In the genomic region with DNA sequence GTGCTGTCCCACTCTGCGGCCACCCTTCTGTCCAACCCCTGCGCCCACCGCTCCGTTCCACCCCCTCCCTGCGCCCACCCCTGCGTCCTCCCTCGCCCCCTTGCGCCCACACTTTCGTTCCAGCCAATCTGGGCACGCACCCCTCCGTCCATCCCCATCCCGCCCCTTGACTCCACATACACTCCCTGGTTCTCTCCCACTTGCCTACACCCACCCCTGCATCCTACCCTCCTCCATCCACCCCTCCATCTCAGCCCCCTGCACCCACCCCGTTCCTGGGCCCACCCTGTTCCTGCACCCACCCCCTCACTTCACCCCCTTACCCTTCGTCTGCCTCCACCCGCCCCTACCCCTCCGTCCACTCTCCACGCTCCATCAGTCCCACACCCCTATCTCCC, we compare ENCODE assay signal across 18 cellular contexts. TPM values are rescaled to one million over a fixed set of nuclear protein-coding genes. Genes with fewer than 3 reads are reported as not detected.
A peak's percentile ranks its signal among the peaks of the same experiment; 100 is the strongest.
DNase-seq lines count a peak whose midpoint lies in the region; ATAC-seq and TF ChIP-seq lines count a peak whose summit lies in the region.
"Had no signal": no experiment of that assay in that cellular context is flagged by ENCODE, and none has a peak within 500 bp of the region (broad histone marks: within the 10 kb centered on the region; RNA-seq: fewer than 3 reads in every experiment).

No MANE protein-coding gene starts in this region.

- H3K4me2 ChIP-seq in mesendoderm (ENCODE audit: low read length) = peak overlapping the region; percentile 84

- no peak overlapping the region for H3K4me3 Mint-ChIP-seq in MCF 10A (ENCODE audit: unreplicated experiment)
- H3K4me3 Mint-ChIP-seq in effector memory CD8-positive, alpha-beta T cell = peak overlapping the region; percentile 51 to 65
- peak overlapping the region in 1 of 2 donors; percentile 57 for H3K4me3 Mint-ChIP-seq in CD14-positive monocyte
- H3K4me3 Mint-ChIP-seq: activated CD8-positive, alpha-beta T cell treated with anti-CD3 and anti-CD28 coated beads, Interleukin-2, amount 10 ng/mL, durations not matched to agents 7 days and 5 days; activated naive CD8-positive, alpha-beta T cell treated with anti-CD3 and anti-CD28 coated beads, Interleukin-2, amount 50 U/mL, for 24 hours; activated T-helper 1 cell treated with anti-CD3 and anti-CD28 coated beads, Interleukin-12 subunit alpha, Interleukin-12 subunit beta, Interleukin-2, Interleukin-4 antibody, amounts not matched to agents 30 ng/mL and 10 ng/mL and 1 ng/mL, durations not matched to agents 14 hours and 24 hours and 36 hours had no signal

- CTCF ChIA-PET in MCF 10A (lab: Yijun Ruan, JAX) = no interaction called here

- H3K27ac Mint-ChIP-seq in MCF 10A (ENCODE audit: low read depth, unreplicated experiment) (no peak overlapping the region), CD14-positive monocyte (no peak overlapping the region)
- no peak overlapping the region for H3K27ac Mint-ChIP-seq in effector memory CD8-positive, alpha-beta T cell
- H3K27ac Mint-ChIP-seq: activated CD8-positive, alpha-beta T cell treated with anti-CD3 and anti-CD28 coated beads, Interleukin-2, amount 10 ng/mL, durations not matched to agents 7 days and 5 days; activated naive CD8-positive, alpha-beta T cell treated with anti-CD3 and anti-CD28 coated beads, Interleukin-2, amount 50 U/mL, for 24 hours; activated T-helper 1 cell treated with anti-CD3 and anti-CD28 coated beads, Interleukin-12 subunit alpha, Interleukin-12 subunit beta, Interleukin-2, Interleukin-4 antibody, amounts not matched to agents 30 ng/mL and 10 ng/mL and 1 ng/mL, durations not matched to agents 14 hours and 24 hours and 36 hours; T-cell had no signal

- H2AK5ac ChIP-seq in mesendoderm (ENCODE audit: low read length) = no peak overlapping the region

- no peaks in the 10 kb centered on the region for H3K79me1 ChIP-seq in mesendoderm (ENCODE audit: low read length)

- H3K9me3 Mint-ChIP-seq in MCF 10A (ENCODE audit: unreplicated experiment) (no peaks in the 10 kb centered on the region), CD14-positive monocyte (peaks cover 0 to 10% (median 4%) of the 10 kb centered on the region in 7 donors)
- H3K9me3 Mint-ChIP-seq in effector memory CD8-positive, alpha-beta T cell = no peaks in the 10 kb centered on the region
- H3K9me3 Mint-ChIP-seq: activated naive CD8-positive, alpha-beta T cell treated with anti-CD3 and anti-CD28 coated beads, Interleukin-2, amount 50 U/mL, for 24 hours; activated T-helper 1 cell treated with anti-CD3 and anti-CD28 coated beads, Interleukin-12 subunit alpha, Interleukin-12 subunit beta, Interleukin-2, Interleukin-4 antibody, amounts not matched to agents 30 ng/mL and 10 ng/mL and 1 ng/mL, durations not matched to agents 14 hours and 24 hours and 36 hours; T-cell had no signal

- POLR2A ChIA-PET in MCF 10A (lab: Yijun Ruan, JAX) = no interaction called here

- no TSS peak for BruUV-seq in MCF 10A (replicated peaks; lab: Mats Ljungman, UMichigan)

- no peak overlapping the region for H2BK15ac ChIP-seq in mesendoderm (replicated peaks; ENCODE audit: low read depth)

- no peak overlapping the region for H4K8ac ChIP-seq in mesendoderm (ENCODE audit: low read depth, low read length)

- no peaks in the 10 kb centered on the region for H3K36me3 Mint-ChIP-seq in MCF 10A (ENCODE audit: insufficient read depth, unreplicated experiment)
- peaks cover 5% of the 10 kb centered on the region for H3K36me3 Mint-ChIP-seq in effector memory CD8-positive, alpha-beta T cell (ENCODE audit: insufficient read depth)
- no peaks in the 10 kb centered on the region for H3K36me3 Mint-ChIP-seq in CD14-positive monocyte
- H3K36me3 Mint-ChIP-seq: T-cell had no signal

- H2BK120ac ChIP-seq in mesendoderm (ENCODE audit: low read depth, low read length) = no peak overlapping the region

- no peak for DNase-seq in breast epithelium (ENCODE audit: low spot score in 2 of 2)
- DNase-seq in MCF 10A (ENCODE audit: unreplicated experiment) = no peak
- DNase-seq in effector memory CD8-positive, alpha-beta T cell = no peak
- peak; percentile 68 for DNase-seq in mesendoderm
- no peak for DNase-seq in vagina (ENCODE audit: extremely low spot score in 2 of 2)
- no peak for DNase-seq in C1 segment of cervical spinal cord (lab: John Stamatoyannopoulos, UW)
- no peak for DNase-seq in CD14-positive monocyte (ENCODE audit: low spot score)
- DNase-seq: activated CD8-positive, alpha-beta T cell treated with anti-CD3 and anti-CD28 coated beads, Interleukin-2, amount 10 ng/mL, durations not matched to agents 7 days and 5 days; activated naive CD8-positive, alpha-beta T cell treated with anti-CD3 and anti-CD28 coated beads, Interleukin-2, amount 50 U/mL, for 24 hours; DND-41; Karpas-422; NCI-H1436; stimulated activated CD4-positive, alpha-beta T cell treated with anti-CD3 and anti-CD28 coated beads, Interleukin-1b, Interleukin-23, amount 100 ng/mL, for 48 hours had no signal

- TF ChIP-seq POLR2A in breast epithelium (IDR thresholded peaks at IDR 0.05) (no peak), vagina (IDR thresholded peaks at IDR 0.05) (no peak)

- H3K9me3 ChIP-seq in breast epithelium (no peaks in the 10 kb centered on the region), vagina (no peaks in the 10 kb centered on the region)
- H3K9me3 ChIP-seq: thoracic aorta had no signal

- H3K4me3 ChIP-seq in breast epithelium = peak overlapping the region in 2 of 3 donors; percentile 53 to 73
- H3K4me3 ChIP-seq in mesendoderm (ENCODE audit: low read length) = no peak overlapping the region
- peak overlapping the region; percentile 25 to 40 for H3K4me3 ChIP-seq in vagina

- no peak overlapping the region for H3K4ac ChIP-seq in mesendoderm (ENCODE audit: low read depth, low read length)

- intact Hi-C loops in breast epithelium (cut with DNase I; ENCODE audit: low total_unique reads) = loop anchor here (10.0 kb wide), 1 partner anchor 256 kb away; no protein-coding TSS in a partner anchor
- intact Hi-C loops in MCF 10A (cut with micrococcal nuclease) = no loop called here
- intact Hi-C loops in vagina (cut with DNase I) = no loop called here
- intact Hi-C loops in CD14-positive monocyte (cut with micrococcal nuclease) = no loop called here

- no peak overlapping the region for H2BK5ac ChIP-seq in mesendoderm (ENCODE audit: low read length)

- TF ChIP-seq CTCF in breast epithelium (IDR thresholded peaks at IDR 0.05) (no peak), MCF 10A (IDR thresholded peaks at IDR 0.05; ENCODE audit: unreplicated experiment) (no peak), vagina (IDR thresholded peaks at IDR 0.05) (no peak), CD14-positive monocyte (IDR thresholded peaks at IDR 0.05) (no peak)

- H3K27me3 Mint-ChIP-seq in MCF 10A (ENCODE audit: insufficient read depth, unreplicated experiment) (peaks cover 39% of the 10 kb centered on the region), CD14-positive monocyte (ENCODE audit: low read depth in 3 of 3) (peaks cover 28 to 45% (median 39%) of the 10 kb centered on the region in 3 donors)
- H3K27me3 Mint-ChIP-seq in effector memory CD8-positive, alpha-beta T cell = peaks cover 36 to 58% of the 10 kb centered on the region in 2 donors

- no peak overlapping the region for H4K5ac ChIP-seq in mesendoderm (ENCODE audit: low read length)

- H3K27me3 ChIP-seq in breast epithelium (no peaks in the 10 kb centered on the region), mesendoderm (ENCODE audit: insufficient read depth, low read length, poor library complexity) (no peaks in the 10 kb centered on the region), vagina (no peaks in the 10 kb centered on the region)

- H3K4me1 ChIP-seq in breast epithelium (no peaks in the 10 kb centered on the region), mesendoderm (ENCODE audit: control insufficient read depth, low read depth, low read length) (peaks cover 2% of the 10 kb centered on the region), vagina (peaks cover 8% of the 10 kb centered on the region)

- no peaks in the 10 kb centered on the region for H3K4me1 Mint-ChIP-seq in MCF 10A (ENCODE audit: insufficient read depth, unreplicated experiment)
- H3K4me1 Mint-ChIP-seq in effector memory CD8-positive, alpha-beta T cell (ENCODE audit: low read depth in 2 of 2) = peaks cover 0 to 4% of the 10 kb centered on the region in 2 donors
- peaks cover 4% of the 10 kb centered on the region for H3K4me1 Mint-ChIP-seq in CD14-positive monocyte

- no peak overlapping the region for H3K23ac ChIP-seq in mesendoderm (ENCODE audit: low read length)

- peak overlapping the region; percentile 57 for H3K9ac ChIP-seq in mesendoderm (ENCODE audit: low read length)

- ATAC-seq in effector memory CD8-positive, alpha-beta T cell (replicated peaks) = no peak
- no peak for ATAC-seq in HG03095 (IDR thresholded peaks at IDR 0.05; ENCODE audit: unreplicated experiment)

- no peaks in the 10 kb centered on the region for H3K36me3 ChIP-seq in breast epithelium
- H3K36me3 ChIP-seq in mesendoderm (ENCODE audit: control insufficient read depth, insufficient read depth, low read length) = no peaks in the 10 kb centered on the region
- no peaks in the 10 kb centered on the region for H3K36me3 ChIP-seq in vagina
- H3K36me3 ChIP-seq: thoracic aorta had no signal

- H3K18ac ChIP-seq in mesendoderm (ENCODE audit: low read length) = no peak overlapping the region

- no peaks in the 10 kb centered on the region for H3K79me2 ChIP-seq in mesendoderm (ENCODE audit: control insufficient read depth, insufficient read depth, low read length)

- peak overlapping the region; percentile 85 for H3K56ac ChIP-seq in mesendoderm (ENCODE audit: low read length)

- H3K27ac ChIP-seq in breast epithelium = no peak overlapping the region
- H3K27ac ChIP-seq in mesendoderm (ENCODE audit: low read depth, low read length) = no peak overlapping the region
- H3K27ac ChIP-seq in vagina = no peak overlapping the region
- H3K27ac ChIP-seq: C4-2B, thoracic aorta had no signal

- no CpG with 5 or more reads among the region's 17 CpGs for WGBS in mesendoderm (ENCODE audit: extremely low coverage, insufficient coverage, low lambda C conversion rate)

RNA-seq across cellular contexts. Expression of gene ADAMTS13, which starts 7.0 kb away (rescaled TPM):
- total RNA-seq in breast epithelium = 1 to 10 TPM in 1 of 3 donors, under 1 TPM in 2; 0.88 to 2.9 (median 0.96) TPM
- 4.1 and 6.1 TPM in 2 replicates for total RNA-seq in MCF 10A (2022)
- polyA plus RNA-seq in mesendoderm (2013, experiment 1 of 2) = 0.45 TPM
- polyA plus RNA-seq in mesendoderm (2013, experiment 2 of 2) = 0.46 TPM
- 2.0 TPM for total RNA-seq in vagina
- not detected for polyA plus RNA-seq in CD14-positive monocyte

RNA-seq across cellular contexts. Expression of gene REXO4, which starts 11.4 kb away (rescaled TPM):
- 10 to 100 TPM; 14.2 to 20.5 (median 18.7) TPM for total RNA-seq in breast epithelium
- total RNA-seq in MCF 10A (2022) = 26.0 and 38.1 TPM in 2 replicates
- polyA plus RNA-seq in mesendoderm (2013, experiment 1 of 2) = 39.7 TPM
- 41.3 TPM for polyA plus RNA-seq in mesendoderm (2013, experiment 2 of 2)
- total RNA-seq in vagina = 17.2 TPM
- 1 to 10 TPM; 3.0 to 4.2 TPM for polyA plus RNA-seq in CD14-positive monocyte

RNA-seq across cellular contexts. Expression of gene CACFD1, which starts 30.6 kb away (rescaled TPM):
- total RNA-seq in breast epithelium (10 to 100 TPM in 2 of 3 donors, 1 to 10 TPM in 1; 5.0 to 19.5 (median 13.4) TPM), MCF 10A (2022) (1.5 and 3.4 TPM in 2 replicates), vagina (9.1 TPM)
- polyA plus RNA-seq in mesendoderm (2013, experiment 1 of 2) = 3.4 TPM
- polyA plus RNA-seq in mesendoderm (2013, experiment 2 of 2) = 4.1 TPM
- 1 to 10 TPM; 5.0 to 5.1 TPM for polyA plus RNA-seq in CD14-positive monocyte

RNA-seq across cellular contexts. Expression of gene SLC2A6, which starts 49.7 kb away (rescaled TPM):
- total RNA-seq in breast epithelium (1 to 10 TPM; 1.8 to 2.0 (median 1.8) TPM), MCF 10A (2022) (0.32 and 0.42 TPM in 2 replicates), vagina (3.7 TPM)
- polyA plus RNA-seq in mesendoderm (2013, experiment 1 of 2) = 12.9 TPM
- polyA plus RNA-seq in mesendoderm (2013, experiment 2 of 2) = 12.7 TPM
- polyA plus RNA-seq in CD14-positive monocyte = 10 to 100 TPM; 43.2 to 60.4 TPM

RNA-seq across cellular contexts. Expression of gene STKLD1, which starts 53.0 kb away (rescaled TPM):
- 1 to 10 TPM in 1 of 3 donors, under 1 TPM in 2; 0.59 to 3.9 (median 0.96) TPM for total RNA-seq in breast epithelium
- total RNA-seq in MCF 10A (2022) = 1.3 TPM in 2 replicates
- 0.11 TPM for polyA plus RNA-seq in mesendoderm (2013, experiment 1 of 2)
- polyA plus RNA-seq in mesendoderm (2013, experiment 2 of 2) = not detected
- total RNA-seq in vagina = not detected
- polyA plus RNA-seq in CD14-positive monocyte = not detected
